Comparison of ENCODE assay signal across 1 cellular context in the genomic region with DNA sequence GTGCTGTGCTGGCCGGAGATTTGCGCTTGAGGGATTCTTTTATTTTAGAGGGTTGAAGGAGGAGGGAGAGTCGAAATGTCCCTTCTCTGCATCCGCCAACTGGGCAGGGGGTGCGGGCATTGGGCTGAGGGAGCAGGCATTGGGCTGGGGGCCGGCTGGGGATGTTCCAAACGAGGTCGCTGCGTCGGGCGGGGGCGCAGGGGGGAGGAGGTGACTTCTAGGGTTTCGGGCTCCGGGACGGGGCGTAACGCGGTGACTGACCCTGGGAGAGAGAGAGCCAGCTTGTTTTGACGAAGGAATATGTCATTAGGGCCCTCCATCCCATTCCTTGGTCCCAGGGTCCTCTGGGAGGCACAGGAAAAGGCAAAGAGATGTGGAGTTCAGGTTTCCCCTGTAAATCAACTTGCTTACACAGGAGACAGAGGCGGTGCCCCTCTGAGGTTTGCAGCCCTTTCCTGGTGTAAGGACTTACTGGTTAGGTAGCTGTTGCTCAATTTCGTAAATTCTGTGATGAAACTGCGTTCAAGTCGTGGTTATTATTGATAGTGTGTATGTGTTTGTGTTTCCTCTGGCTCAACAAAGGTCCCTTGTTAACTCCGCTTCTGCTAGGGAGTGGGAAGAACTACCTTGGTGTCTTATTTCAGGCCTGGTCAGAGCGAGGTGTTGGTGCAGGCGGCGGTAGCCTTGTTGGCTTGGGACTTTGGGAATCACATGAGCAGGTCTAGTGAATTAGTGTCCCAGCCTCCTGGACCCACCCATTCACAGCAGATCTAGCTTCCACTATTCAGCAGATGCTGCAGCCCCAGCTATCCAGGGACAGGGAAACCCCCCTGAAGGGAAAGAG.
TF ChIP-seq lines count a peak whose summit lies in the region.

No MANE protein-coding gene starts in this region.

TF ChIP-seq in GM12878, 131 proteins besides CTCF, POLR2A, EP300 and RAD21 (continued from another document):
- no peak for TF ChIP-seq EZH2 (IDR thresholded peaks at IDR 0.05; ENCODE audit: borderline replicate concordance, control insufficient read depth, low read depth, low read length)
- no peak for TF ChIP-seq KDM1A (IDR thresholded peaks at IDR 0.05; ENCODE audit: borderline replicate concordance)
- no peak for TF ChIP-seq RBBP5 (conservative IDR thresholded peaks at IDR 0.05)
- TF ChIP-seq SREBF2 (IDR thresholded peaks at IDR 0.05; ENCODE audit: low read length) = no peak
- TF ChIP-seq, protein P1, sequence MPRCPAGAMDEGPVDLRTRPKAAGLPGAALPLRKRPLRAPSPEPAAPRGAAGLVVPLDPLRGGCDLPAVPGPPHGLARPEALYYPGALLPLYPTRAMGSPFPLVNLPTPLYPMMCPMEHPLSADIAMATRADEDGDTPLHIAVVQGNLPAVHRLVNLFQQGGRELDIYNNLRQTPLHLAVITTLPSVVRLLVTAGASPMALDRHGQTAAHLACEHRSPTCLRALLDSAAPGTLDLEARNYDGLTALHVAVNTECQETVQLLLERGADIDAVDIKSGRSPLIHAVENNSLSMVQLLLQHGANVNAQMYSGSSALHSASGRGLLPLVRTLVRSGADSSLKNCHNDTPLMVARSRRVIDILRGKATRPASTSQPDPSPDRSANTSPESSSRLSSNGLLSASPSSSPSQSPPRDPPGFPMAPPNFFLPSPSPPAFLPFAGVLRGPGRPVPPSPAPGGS (IDR thresholded peaks at IDR 0.05; ENCODE audit: borderline replicate concordance, insufficient read depth, low read depth, low read length, poor library complexity, severe bottlenecking) = no peak
- no peak for TF ChIP-seq CBX5 (IDR thresholded peaks at IDR 0.05; ENCODE audit: low read depth)
- TF ChIP-seq CREM (IDR thresholded peaks at IDR 0.05; ENCODE audit: low read depth) = no peak
- TF ChIP-seq CBFB (IDR thresholded peaks at IDR 0.05; ENCODE audit: low read depth) = no peak
- no peak for TF ChIP-seq BHLHE40 (IDR thresholded peaks at IDR 0.05; ENCODE audit: borderline replicate concordance in 1 of 2, low read depth in 2 of 2, low read length in 1 of 2)
- TF ChIP-seq PML (IDR thresholded peaks at IDR 0.05; ENCODE audit: low read length) = no peak
- TF ChIP-seq MYB (IDR thresholded peaks at IDR 0.05; ENCODE audit: borderline replicate concordance, low read depth, low read length) = no peak
- TF ChIP-seq KAT2A (conservative IDR thresholded peaks at IDR 0.05; ENCODE audit: control insufficient read depth, low read depth, low read length) = no peak
- TF ChIP-seq MEF2B (IDR thresholded peaks at IDR 0.05; ENCODE audit: partially characterized antibody, poor library complexity, severe bottlenecking) = no peak
- TF ChIP-seq FOXK2 (IDR thresholded peaks at IDR 0.05) = no peak
